In the genomic region with DNA sequence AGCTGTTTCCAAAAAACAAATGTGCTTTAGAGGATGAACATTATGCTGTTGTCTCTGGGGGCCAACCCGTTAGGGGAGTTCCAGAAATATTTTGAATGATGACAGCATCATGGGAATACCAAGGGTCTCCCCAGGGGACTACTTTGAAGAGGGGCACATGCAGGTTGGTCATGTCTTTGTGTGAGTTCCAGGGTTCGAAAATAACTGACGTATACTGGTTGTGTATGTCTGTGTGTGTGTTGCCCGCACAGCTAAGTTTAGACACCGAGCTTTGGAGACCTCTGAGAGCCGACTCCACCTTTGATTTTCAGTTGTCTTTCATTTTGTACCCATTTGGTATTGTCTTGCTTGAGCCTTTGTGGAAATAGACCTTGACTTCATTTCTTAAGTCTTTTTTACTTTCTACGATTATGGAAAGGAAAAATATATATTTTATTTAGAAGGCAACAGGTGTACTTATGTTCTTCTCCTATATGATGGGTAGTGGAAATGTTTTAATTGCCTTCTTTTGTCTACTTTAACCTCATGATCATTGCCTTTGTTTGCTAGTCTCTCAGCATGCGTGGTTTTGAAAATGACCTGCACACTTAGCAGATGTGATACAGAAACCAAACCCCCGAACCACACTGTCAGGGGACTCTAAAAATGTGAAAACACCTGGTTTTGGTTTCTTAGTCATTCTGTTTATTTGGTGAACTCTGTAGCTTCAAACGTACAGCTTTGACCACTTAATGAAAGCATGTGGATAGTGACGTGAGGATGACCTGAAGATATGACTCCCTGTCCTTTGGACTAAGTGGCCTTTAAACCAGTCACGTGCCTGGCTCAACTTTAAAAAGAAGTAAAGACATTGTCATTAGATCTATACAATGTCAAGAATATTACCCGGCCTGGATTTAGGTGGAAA, we compare ENCODE assay signal across 1 cellular context.
TF ChIP-seq lines count a peak whose summit lies in the region.

No MANE protein-coding gene starts in this region.

TF ChIP-seq in GM12878, 131 proteins besides CTCF, POLR2A, EP300 and RAD21 (continued from another document and continues in another):
- TF ChIP-seq E4F1 (IDR thresholded peaks at IDR 0.05; ENCODE audit: borderline replicate concordance, partially characterized antibody), result no peak
- TF ChIP-seq ETV6 (conservative IDR thresholded peaks at IDR 0.05 in 1 of 2, IDR thresholded peaks at IDR 0.05 in 1 of 2; ENCODE audit: borderline replicate concordance in 1 of 2, low read depth in 1 of 2), result peak in 1 of 2 experiments; percentile 64; a peak in 1 of 4 replicates
- peak; percentile 95 for TF ChIP-seq SKIL (IDR thresholded peaks at IDR 0.05; ENCODE audit: low read depth, poor library complexity, severe bottlenecking)
- TF ChIP-seq PML (IDR thresholded peaks at IDR 0.05; ENCODE audit: low read length), result no peak
- TF ChIP-seq, protein P1, sequence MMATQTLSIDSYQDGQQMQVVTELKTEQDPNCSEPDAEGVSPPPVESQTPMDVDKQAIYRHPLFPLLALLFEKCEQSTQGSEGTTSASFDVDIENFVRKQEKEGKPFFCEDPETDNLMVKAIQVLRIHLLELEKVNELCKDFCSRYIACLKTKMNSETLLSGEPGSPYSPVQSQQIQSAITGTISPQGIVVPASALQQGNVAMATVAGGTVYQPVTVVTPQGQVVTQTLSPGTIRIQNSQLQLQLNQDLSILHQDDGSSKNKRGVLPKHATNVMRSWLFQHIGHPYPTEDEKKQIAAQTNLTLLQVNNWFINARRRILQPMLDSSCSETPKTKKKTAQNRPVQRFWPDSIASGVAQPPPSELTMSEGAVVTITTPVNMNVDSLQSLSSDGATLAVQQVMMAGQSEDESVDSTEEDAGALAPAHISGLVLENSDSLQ (IDR thresholded peaks at IDR 0.05), result no peak
- no peak for TF ChIP-seq RCOR1 (conservative IDR thresholded peaks at IDR 0.05; ENCODE audit: low read depth, low read length)
- peak; percentile 91 for TF ChIP-seq CHD2 (IDR thresholded peaks at IDR 0.05; ENCODE audit: borderline replicate concordance, low read depth, low read length)
- TF ChIP-seq, protein P2, sequence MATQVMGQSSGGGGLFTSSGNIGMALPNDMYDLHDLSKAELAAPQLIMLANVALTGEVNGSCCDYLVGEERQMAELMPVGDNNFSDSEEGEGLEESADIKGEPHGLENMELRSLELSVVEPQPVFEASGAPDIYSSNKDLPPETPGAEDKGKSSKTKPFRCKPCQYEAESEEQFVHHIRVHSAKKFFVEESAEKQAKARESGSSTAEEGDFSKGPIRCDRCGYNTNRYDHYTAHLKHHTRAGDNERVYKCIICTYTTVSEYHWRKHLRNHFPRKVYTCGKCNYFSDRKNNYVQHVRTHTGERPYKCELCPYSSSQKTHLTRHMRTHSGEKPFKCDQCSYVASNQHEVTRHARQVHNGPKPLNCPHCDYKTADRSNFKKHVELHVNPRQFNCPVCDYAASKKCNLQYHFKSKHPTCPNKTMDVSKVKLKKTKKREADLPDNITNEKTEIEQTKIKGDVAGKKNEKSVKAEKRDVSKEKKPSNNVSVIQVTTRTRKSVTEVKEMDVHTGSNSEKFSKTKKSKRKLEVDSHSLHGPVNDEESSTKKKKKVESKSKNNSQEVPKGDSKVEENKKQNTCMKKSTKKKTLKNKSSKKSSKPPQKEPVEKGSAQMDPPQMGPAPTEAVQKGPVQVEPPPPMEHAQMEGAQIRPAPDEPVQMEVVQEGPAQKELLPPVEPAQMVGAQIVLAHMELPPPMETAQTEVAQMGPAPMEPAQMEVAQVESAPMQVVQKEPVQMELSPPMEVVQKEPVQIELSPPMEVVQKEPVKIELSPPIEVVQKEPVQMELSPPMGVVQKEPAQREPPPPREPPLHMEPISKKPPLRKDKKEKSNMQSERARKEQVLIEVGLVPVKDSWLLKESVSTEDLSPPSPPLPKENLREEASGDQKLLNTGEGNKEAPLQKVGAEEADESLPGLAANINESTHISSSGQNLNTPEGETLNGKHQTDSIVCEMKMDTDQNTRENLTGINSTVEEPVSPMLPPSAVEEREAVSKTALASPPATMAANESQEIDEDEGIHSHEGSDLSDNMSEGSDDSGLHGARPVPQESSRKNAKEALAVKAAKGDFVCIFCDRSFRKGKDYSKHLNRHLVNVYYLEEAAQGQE (IDR thresholded peaks at IDR 0.05; ENCODE audit: low read depth, low read length), result no peak
- TF ChIP-seq, protein P3, sequence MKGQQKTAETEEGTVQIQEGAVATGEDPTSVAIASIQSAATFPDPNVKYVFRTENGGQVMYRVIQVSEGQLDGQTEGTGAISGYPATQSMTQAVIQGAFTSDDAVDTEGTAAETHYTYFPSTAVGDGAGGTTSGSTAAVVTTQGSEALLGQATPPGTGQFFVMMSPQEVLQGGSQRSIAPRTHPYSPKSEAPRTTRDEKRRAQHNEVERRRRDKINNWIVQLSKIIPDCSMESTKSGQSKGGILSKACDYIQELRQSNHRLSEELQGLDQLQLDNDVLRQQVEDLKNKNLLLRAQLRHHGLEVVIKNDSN (IDR thresholded peaks at IDR 0.05; ENCODE audit: borderline replicate concordance, extremely low read length, insufficient read depth, low read depth, low read length), result peak; percentile 70
- no peak for TF ChIP-seq ZSCAN29 (IDR thresholded peaks at IDR 0.05)
- no peak for TF ChIP-seq POLR2AphosphoS2 (IDR thresholded peaks at IDR 0.05; ENCODE audit: low read depth, low read length)
- TF ChIP-seq ZNF622 (IDR thresholded peaks at IDR 0.05), result no peak
- TF ChIP-seq ATF7 (IDR thresholded peaks at IDR 0.05; ENCODE audit: low read depth), result peak; percentile 95
- no peak for TF ChIP-seq SMC3 (IDR thresholded peaks at IDR 0.05; ENCODE audit: borderline replicate concordance, low read length)
- no peak for TF ChIP-seq ZNF384 (IDR thresholded peaks at IDR 0.05; ENCODE audit: borderline replicate concordance, low read depth, low read length)
- TF ChIP-seq KDM1A (IDR thresholded peaks at IDR 0.05; ENCODE audit: borderline replicate concordance), result no peak
- no peak for TF ChIP-seq E2F4 (IDR thresholded peaks at IDR 0.05; ENCODE audit: low read depth, low read length)
- peak; percentile 93 for TF ChIP-seq CBFB (IDR thresholded peaks at IDR 0.05; ENCODE audit: low read depth)
- 0 out of 2 replicates have a peak, but pooled peaks have one; percentile 29 for TF ChIP-seq CBX5 (IDR thresholded peaks at IDR 0.05; ENCODE audit: low read depth)
- no peak for TF ChIP-seq EZH2 (IDR thresholded peaks at IDR 0.05; ENCODE audit: borderline replicate concordance, control insufficient read depth, low read depth, low read length)
- TF ChIP-seq FOS (IDR thresholded peaks at IDR 0.05; ENCODE audit: borderline replicate concordance, extremely low read depth, insufficient read length), result no peak
- peak; percentile 91 for TF ChIP-seq MEF2A (IDR thresholded peaks at IDR 0.05; ENCODE audit: insufficient read depth, low read depth, low read length)
- TF ChIP-seq PBX3 (IDR thresholded peaks at IDR 0.05; ENCODE audit: insufficient replicate concordance, low read depth, low read length), result no peak
- TF ChIP-seq CREM (IDR thresholded peaks at IDR 0.05; ENCODE audit: low read depth), result peak; percentile 95
- TF ChIP-seq RFX5 (IDR thresholded peaks at IDR 0.05; ENCODE audit: low read depth, low read length), result no peak
- peak; percentile 99 for TF ChIP-seq MTA2 (IDR thresholded peaks at IDR 0.05; ENCODE audit: low read depth)
- TF ChIP-seq TAF1 (IDR thresholded peaks at IDR 0.05; ENCODE audit: borderline replicate concordance, low read depth, low read length), result peak; percentile 27; the same call in 1 of the 2 replicates
- TF ChIP-seq ZBED1 (IDR thresholded peaks at IDR 0.05; ENCODE audit: borderline replicate concordance), result peak; percentile 87; the same call in 1 of the 2 replicates
- TF ChIP-seq MLLT1 (IDR thresholded peaks at IDR 0.05), result peak; percentile 94
- peak; percentile 89 for TF ChIP-seq BMI1 (IDR thresholded peaks at IDR 0.05; ENCODE audit: borderline replicate concordance)
- TF ChIP-seq HSF1 (IDR thresholded peaks at IDR 0.05; ENCODE audit: low read depth, low read length), result no peak
- no peak for TF ChIP-seq SRF (IDR thresholded peaks at IDR 0.05; ENCODE audit: low read depth in 2 of 2, low read length in 2 of 2)
- peak; percentile 96 for TF ChIP-seq MXI1 (IDR thresholded peaks at IDR 0.05; ENCODE audit: low read depth, low read length)
- TF ChIP-seq NR2F1 (conservative IDR thresholded peaks at IDR 0.05), result peak; percentile 97
- TF ChIP-seq ZZZ3 (IDR thresholded peaks at IDR 0.05; ENCODE audit: control insufficient read depth, insufficient read length, low read depth), result no peak
- no peak for TF ChIP-seq HDGF (IDR thresholded peaks at IDR 0.05)
- peak; percentile 81 for TF ChIP-seq SMAD1 (IDR thresholded peaks at IDR 0.05; ENCODE audit: low read depth, partially characterized antibody)
- TF ChIP-seq RAD51 (IDR thresholded peaks at IDR 0.05), result peak; percentile 98
- TF ChIP-seq MEF2B (IDR thresholded peaks at IDR 0.05; ENCODE audit: partially characterized antibody, poor library complexity, severe bottlenecking), result peak; percentile 99
- peak; percentile 92 for TF ChIP-seq TCF3 (IDR thresholded peaks at IDR 0.05; ENCODE audit: borderline replicate concordance, insufficient read depth, low read depth, low read length)
